In genomic region chr4:16752150-16752549, GRCh38 we compare ENCODE assay signal across 16 cellular contexts.
DNase-seq lines count a peak whose midpoint lies in the region; ATAC-seq and TF ChIP-seq lines count a peak whose summit lies in the region.
"Had no signal": no experiment of that assay in that cellular context is flagged by ENCODE, and none has a peak within 500 bp of the region (broad histone marks: within the 10 kb centered on the region; RNA-seq: fewer than 3 reads in every experiment).

No MANE protein-coding gene starts in this region.

- ATAC-seq in HG03039 (IDR thresholded peaks at IDR 0.05; ENCODE audit: unreplicated experiment) (no peak), aorta (ENCODE audit: low FRiP score) (no peak)
- no peak for ATAC-seq in natural killer cell treated with Interleukin-12 subunit alpha and Interleukin-12 subunit beta and Interleukin-15 and Interleukin-18, amount 100 ng/mL, for 72 hours
- ATAC-seq: sciatic nerve had no signal

- intact Hi-C loops in aorta (cut with DNase I) (loop anchor here in 1 of 2 donors (10.0 kb wide), 1 partner anchor 247 kb away; no protein-coding TSS in a partner anchor), uterus (cut with DNase I; ENCODE audit: low total_unique reads) (no loop called here)

- no peaks in the 10 kb centered on the region for H3K4me1 Mint-ChIP-seq in natural killer cell treated with Interleukin-12 subunit alpha and Interleukin-12 subunit beta and Interleukin-15 and Interleukin-18, amount 100 ng/mL, for 72 hours (ENCODE audit: low read depth in 2 of 2)
- H3K4me1 Mint-ChIP-seq: activated CD4-positive, alpha-beta T cell treated with anti-CD3 and anti-CD28 coated beads, Interleukin-2, amount 10 ng/mL, durations not matched to agents 7 days and 5 days had no signal

- H3K36me3 ChIP-seq in brain microvascular endothelial cell (replicated peaks) = no peaks in the 10 kb centered on the region
- H3K36me3 ChIP-seq in aorta (ENCODE audit: control insufficient read depth in 1 of 2, insufficient read depth in 2 of 2, low read length in 1 of 2) = peaks cover 0 to 2% of the 10 kb centered on the region in 2 donors
- no peaks in the 10 kb centered on the region for H3K36me3 ChIP-seq in uterus
- H3K36me3 ChIP-seq: stomach had no signal

- H3K36me3 Mint-ChIP-seq in natural killer cell treated with Interleukin-12 subunit alpha and Interleukin-12 subunit beta and Interleukin-15 and Interleukin-18, amount 100 ng/mL, for 72 hours = no peaks in the 10 kb centered on the region

- H3K27me3 Mint-ChIP-seq in natural killer cell treated with Interleukin-12 subunit alpha and Interleukin-12 subunit beta and Interleukin-15 and Interleukin-18, amount 100 ng/mL, for 72 hours = no peaks in the 10 kb centered on the region
- H3K27me3 Mint-ChIP-seq: activated CD4-positive, alpha-beta T cell treated with anti-CD3 and anti-CD28 coated beads, Interleukin-2, amount 10 ng/mL, durations not matched to agents 7 days and 5 days; brain had no signal

- in situ Hi-C loops in brain microvascular endothelial cell (cut with HindIII; ENCODE audit: low pct_ligation_motif_present, low sequenced_read_pairs) = no loop called here

- H3K4me1 ChIP-seq in aorta (ENCODE audit: control insufficient read depth in 1 of 2, insufficient read depth in 2 of 2, low read length in 2 of 2) (no peaks in the 10 kb centered on the region), uterus (peaks cover 0 to 4% of the 10 kb centered on the region in 2 donors)
- H3K4me1 ChIP-seq: stomach had no signal

- DNase-seq in brain microvascular endothelial cell (no peak), lung microvascular endothelial cell (ENCODE audit: low read depth in 2 of 2) (peak; percentile 46 to 47), aorta (no peak), uterus (no peak)
- no peak for DNase-seq in natural killer cell treated with Interleukin-12 subunit alpha and Interleukin-12 subunit beta and Interleukin-15 and Interleukin-18, amount 100 ng/mL, for 72 hours (ENCODE audit: low spot score)
- DNase-seq: activated CD4-positive, alpha-beta T cell treated with anti-CD3 and anti-CD28 coated beads, Interleukin-2, amount 10 ng/mL, durations not matched to agents 7 days and 5 days; Karpas-422; NCI-H2107; stomach had no signal

- no peak for TF ChIP-seq POLR2A in uterus (IDR thresholded peaks at IDR 0.05)

- H3K9me3 ChIP-seq in aorta (ENCODE audit: control insufficient read depth, low read length) (no peaks in the 10 kb centered on the region), uterus (no peaks in the 10 kb centered on the region)
- H3K9me3 ChIP-seq: stomach had no signal

- TF ChIP-seq CTCF in C4-2B (conservative IDR thresholded peaks at IDR 0.05) = peak; percentile 23; the same call in 1 of the 2 replicates
- peak; percentile 29; the same call in 1 of the 2 replicates for TF ChIP-seq CTCF in LNCAP (IDR thresholded peaks at IDR 0.05)
- TF ChIP-seq CTCF in brain microvascular endothelial cell (IDR thresholded peaks at IDR 0.05; ENCODE audit: low read depth, low read length, missing control alignments) = peak; percentile 33
- TF ChIP-seq CTCF in uterus (IDR thresholded peaks at IDR 0.05) = peak in 1 of 4 experiments; percentile 6

- no peak overlapping the region for H3K4me3 ChIP-seq in brain microvascular endothelial cell (ENCODE audit: low read depth, low read length)
- no peak overlapping the region for H3K4me3 ChIP-seq in aorta (ENCODE audit: low read length in 2 of 2)
- H3K4me3 ChIP-seq in uterus = no peak overlapping the region
- H3K4me3 ChIP-seq: stomach had no signal

- H3K27ac Mint-ChIP-seq in natural killer cell treated with Interleukin-12 subunit alpha and Interleukin-12 subunit beta and Interleukin-15 and Interleukin-18, amount 100 ng/mL, for 72 hours = no peak overlapping the region
- H3K27ac Mint-ChIP-seq: activated CD4-positive, alpha-beta T cell treated with anti-CD3 and anti-CD28 coated beads, Interleukin-2, amount 10 ng/mL, durations not matched to agents 7 days and 5 days; brain; T-helper 1 cell treated with Interleukin-12 subunit alpha and Interleukin-12 subunit beta and Interleukin-4 antibody, amounts not matched to agents 30 μg/mL and 1 μg/mL, for 36 hours had no signal

- no peak overlapping the region for H3K27ac ChIP-seq in C4-2B
- no peak overlapping the region for H3K27ac ChIP-seq in brain microvascular endothelial cell
- H3K27ac ChIP-seq in aorta (ENCODE audit: low read depth in 1 of 2, low read length in 2 of 2) = no peak overlapping the region
- no peak overlapping the region for H3K27ac ChIP-seq in uterus
- H3K27ac ChIP-seq: epithelial cell of prostate, stomach had no signal

- no peak overlapping the region for H3K4me3 Mint-ChIP-seq in natural killer cell treated with Interleukin-12 subunit alpha and Interleukin-12 subunit beta and Interleukin-15 and Interleukin-18, amount 100 ng/mL, for 72 hours
- H3K4me3 Mint-ChIP-seq: activated CD4-positive, alpha-beta T cell treated with anti-CD3 and anti-CD28 coated beads, Interleukin-2, amount 10 ng/mL, durations not matched to agents 7 days and 5 days; brain; T-helper 1 cell treated with Interleukin-12 subunit alpha and Interleukin-12 subunit beta and Interleukin-4 antibody, amounts not matched to agents 30 μg/mL and 1 μg/mL, for 36 hours had no signal

- H3K27me3 ChIP-seq in brain microvascular endothelial cell (replicated peaks) (no peaks in the 10 kb centered on the region), aorta (ENCODE audit: control insufficient read depth in 1 of 2, insufficient read depth in 2 of 2, low read length in 1 of 2) (no peaks in the 10 kb centered on the region), uterus (no peaks in the 10 kb centered on the region)
- H3K27me3 ChIP-seq: stomach had no signal

- H3K9me3 Mint-ChIP-seq in natural killer cell treated with Interleukin-12 subunit alpha and Interleukin-12 subunit beta and Interleukin-15 and Interleukin-18, amount 100 ng/mL, for 72 hours = no peaks in the 10 kb centered on the region
- H3K9me3 Mint-ChIP-seq: activated CD4-positive, alpha-beta T cell treated with anti-CD3 and anti-CD28 coated beads, Interleukin-2, amount 10 ng/mL, durations not matched to agents 7 days and 5 days; T-helper 1 cell treated with Interleukin-12 subunit alpha and Interleukin-12 subunit beta and Interleukin-4 antibody, amounts not matched to agents 30 μg/mL and 1 μg/mL, for 36 hours had no signal

Comparison
In these comparisons a context has a peak if more than half of its experiments do, and no peak if none do; other contexts are left out.
1. DNase-seq: peak in lung microvascular endothelial cell (2 of 2); none in brain microvascular endothelial cell (single experiment), aorta (0 of 2), natural killer cell treated with Interleukin-12 subunit alpha and Interleukin-12 subunit beta and Interleukin-15 and Interleukin-18, amount 100 ng/mL, for 72 hours (single experiment) and uterus (0 of 2).